8 cellular contexts compared by ENCODE assay signal in the genomic region with DNA sequence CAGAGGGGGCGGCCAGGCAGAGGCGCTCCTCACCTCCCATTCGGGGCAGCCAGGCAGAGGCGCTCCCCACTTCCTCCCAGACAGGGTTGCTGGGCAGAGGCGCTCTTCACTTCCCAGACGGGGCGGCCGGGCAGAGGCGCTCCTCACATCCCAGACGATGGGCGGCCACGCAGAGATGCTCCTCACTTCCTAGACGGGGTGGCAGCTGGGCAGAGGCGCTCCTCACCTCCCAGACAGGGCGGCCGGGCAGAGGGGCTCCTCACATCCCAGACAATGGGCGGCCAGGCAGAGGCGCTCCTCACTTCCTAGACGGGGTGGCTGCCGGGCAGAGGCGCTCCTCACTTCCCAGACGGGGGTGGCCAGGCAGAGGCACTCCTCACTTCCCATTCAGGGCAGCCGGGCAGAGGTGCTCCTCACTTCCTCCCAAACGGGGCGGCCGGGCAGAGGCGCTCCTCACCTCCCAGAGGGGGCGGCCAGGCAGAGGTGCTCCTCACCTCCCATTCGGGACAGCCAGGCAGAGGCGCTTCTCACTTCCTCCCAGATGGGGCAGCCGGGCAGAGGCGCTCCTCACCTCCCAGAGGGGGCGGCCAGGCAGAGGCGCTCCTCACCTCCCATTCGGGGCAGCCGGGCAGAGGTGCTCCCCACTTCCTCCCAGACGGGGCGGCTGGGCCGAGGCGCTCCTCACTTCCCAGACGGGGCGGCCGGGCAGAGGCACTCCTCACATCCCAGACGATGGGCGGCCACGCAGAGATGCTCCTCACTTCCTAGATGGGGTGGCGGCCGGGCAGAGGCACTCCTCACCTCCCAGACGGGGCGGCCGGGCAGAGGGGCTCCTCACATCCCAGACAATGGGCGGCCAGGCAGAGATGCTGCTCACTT.
A peak's percentile ranks its signal among the peaks of the same experiment; 100 is the strongest.
DNase-seq lines count a peak whose midpoint lies in the region; ATAC-seq, FAIRE-seq and TF ChIP-seq lines count a peak whose summit lies in the region.
"Not testable (repeated sequence)": the region's sequence is repeated elsewhere in the genome, so short reads cannot be mapped to it uniquely, and the experiment has no call there.

No MANE protein-coding gene starts in this region.

- H3K9me3 Mint-ChIP-seq in dendritic cell treated with granulocyte-macrophage colony-stimulating factor and Interleukin-4, amounts not matched to agents 40 ng/mL and 50 ng/mL, for 4 days = not testable (repeated sequence)

- peaks cover 30% of the 10 kb centered on the region for H3K9me3 ChIP-seq in BLaER1
- peaks cover 24 to 31% (median 28%) of the 10 kb centered on the region in 11 experiments for H3K9me3 ChIP-seq in BLaER1 treated with 17β-estradiol and CSF1 and Interleukin-3, amounts not matched to agents 10 nM and 100 nM (replicated peaks in 1 of 11)
- not testable (repeated sequence) for H3K9me3 ChIP-seq in RWPE2 (ENCODE audit: severe bottlenecking); right cardiac atrium (ENCODE audit: control insufficient read depth, low read length); kidney (ENCODE audit: control insufficient read depth in 1 of 2, low read length in 2 of 2); neuronal stem cell (replicated peaks in 1 of 2; ENCODE audit: control insufficient read depth in 2 of 2, insufficient read depth in 1 of 2, low read depth in 1 of 2, low read length in 2 of 2)

- H3K23ac ChIP-seq in neuronal stem cell (ENCODE audit: low read depth, low read length, poor library complexity) = not testable (repeated sequence)

- peak overlapping the region; percentile 52 for H3K27ac Mint-ChIP-seq in dendritic cell treated with granulocyte-macrophage colony-stimulating factor and Interleukin-4, amounts not matched to agents 40 ng/mL and 50 ng/mL, for 4 days

- not testable (repeated sequence) for H4K20me1 ChIP-seq in BLaER1; BLaER1 treated with 17β-estradiol and CSF1 and Interleukin-3, amounts not matched to agents 10 nM and 100 nM

- not testable (repeated sequence) for H3K27me3 ChIP-seq in BLaER1; BLaER1 treated with 17β-estradiol and CSF1 and Interleukin-3, amounts not matched to agents 10 nM and 100 nM; RWPE2 (ENCODE audit: insufficient read depth, poor library complexity, severe bottlenecking); right cardiac atrium (ENCODE audit: control insufficient read depth, insufficient read depth); neuronal stem cell (ENCODE audit: control insufficient read depth in 3 of 3, insufficient read depth in 3 of 3, low read depth in 1 of 3, low read length in 3 of 3)

- H3K4me2 ChIP-seq in BLaER1; BLaER1 treated with 17β-estradiol and CSF1 and Interleukin-3, amounts not matched to agents 10 nM and 100 nM; neuronal stem cell (ENCODE audit: insufficient read depth, low read length, poor library complexity, severe bottlenecking): not testable (repeated sequence)

- WGBS in right cardiac atrium = 98% methylated on average over 52 of the region's 52 CpGs
- no CpG with 5 or more reads among the region's 52 CpGs for WGBS in neuronal stem cell (ENCODE audit: extremely low coverage in 2 of 2, insufficient read length in 2 of 2, insufficient replicate concordance in 1 of 2), 2 donors

- not testable (repeated sequence) for H2BK5ac ChIP-seq in neuronal stem cell (ENCODE audit: low read length)

- intact Hi-C loops in dendritic cell treated with granulocyte-macrophage colony-stimulating factor and Interleukin-4, amounts not matched to agents 40 ng/mL and 50 ng/mL, for 4 days (cut with micrococcal nuclease); right cardiac atrium (cut with DNase I); kidney (cut with DNase I): not testable (repeated sequence)

- peak; percentile 51 for DNase-seq in RWPE2 (ENCODE audit: low spot score)
- peak; percentile 14 for DNase-seq in activated gamma-delta T cell (lab: John Stamatoyannopoulos, UW)
- peak in 2 of 3 donors; percentile 42 to 54 for DNase-seq in right cardiac atrium
- DNase-seq in kidney = peak; percentile 67
- DNase-seq in neuronal stem cell (ENCODE audit: low spot score) = not testable (repeated sequence)

- H4K8ac ChIP-seq in neuronal stem cell (ENCODE audit: low read depth, low read length) = not testable (repeated sequence)

- TF ChIP-seq CTCF in RWPE2 (IDR thresholded peaks at IDR 0.05; ENCODE audit: poor library complexity, severe bottlenecking); kidney (IDR thresholded peaks at IDR 0.05; ENCODE audit: borderline replicate concordance, extremely low read depth, insufficient read depth): not testable (repeated sequence)

- not testable (repeated sequence) for H3K18ac ChIP-seq in neuronal stem cell (ENCODE audit: low read length)

- peaks cover 15% of the 10 kb centered on the region for H3K36me3 Mint-ChIP-seq in dendritic cell treated with granulocyte-macrophage colony-stimulating factor and Interleukin-4, amounts not matched to agents 40 ng/mL and 50 ng/mL, for 4 days (ENCODE audit: low read depth)

- not testable (repeated sequence) for H3K27ac ChIP-seq in BLaER1; BLaER1 treated with 17β-estradiol and CSF1 and Interleukin-3, amounts not matched to agents 10 nM and 100 nM; RWPE2 (ENCODE audit: poor library complexity, severe bottlenecking); right cardiac atrium (ENCODE audit: low read length); kidney (ENCODE audit: low read depth in 2 of 2, low read length in 2 of 2); neuronal stem cell (replicated peaks; ENCODE audit: low read length)

- H2AK5ac ChIP-seq in neuronal stem cell (ENCODE audit: low read depth, low read length) = not testable (repeated sequence)

- not testable (repeated sequence) for H2BK12ac ChIP-seq in neuronal stem cell (ENCODE audit: low read length)

- not testable (repeated sequence) for FAIRE-seq in kidney (lab: Jason Lieb, UNC)

- peak overlapping the region; percentile 1 for H3K14ac ChIP-seq in neuronal stem cell (ENCODE audit: low read length)

- peaks cover 25% of the 10 kb centered on the region for H3K4me1 Mint-ChIP-seq in dendritic cell treated with granulocyte-macrophage colony-stimulating factor and Interleukin-4, amounts not matched to agents 40 ng/mL and 50 ng/mL, for 4 days (ENCODE audit: low read depth)

- H3K36me3 ChIP-seq in BLaER1 (peaks cover 22% of the 10 kb centered on the region), RWPE2 (ENCODE audit: low read depth) (peaks cover 11% of the 10 kb centered on the region)
- H3K36me3 ChIP-seq in BLaER1 treated with 17β-estradiol and CSF1 and Interleukin-3, amounts not matched to agents 10 nM and 100 nM = peaks cover 16 to 26% (median 21%) of the 10 kb centered on the region in 11 experiments
- H3K36me3 ChIP-seq in kidney (ENCODE audit: control insufficient read depth in 1 of 2, insufficient read depth in 2 of 2, low read length in 2 of 2); neuronal stem cell (replicated peaks in 1 of 2; ENCODE audit: control insufficient read depth in 2 of 2, insufficient read depth in 2 of 2, low read length in 2 of 2): not testable (repeated sequence)

- not testable (repeated sequence) for H3K4me3 Mint-ChIP-seq in dendritic cell treated with granulocyte-macrophage colony-stimulating factor and Interleukin-4, amounts not matched to agents 40 ng/mL and 50 ng/mL, for 4 days

- not testable (repeated sequence) for H2AFZ ChIP-seq in neuronal stem cell (ENCODE audit: low read length)

- not testable (repeated sequence) for H3K27me3 Mint-ChIP-seq in dendritic cell treated with granulocyte-macrophage colony-stimulating factor and Interleukin-4, amounts not matched to agents 40 ng/mL and 50 ng/mL, for 4 days

- not testable (repeated sequence) for H3K4ac ChIP-seq in neuronal stem cell (ENCODE audit: low read length)

- H3K4me3 ChIP-seq in BLaER1 = peak overlapping the region; percentile 28; the same call in 1 of the 2 replicates
- peak overlapping the region in 6 of 10 experiments; percentile 13 to 38 (median 16); a peak in 6 of 20 replicates for H3K4me3 ChIP-seq in BLaER1 treated with 17β-estradiol and CSF1 and Interleukin-3, amounts not matched to agents 10 nM and 100 nM
- H3K4me3 ChIP-seq in RWPE2 (ENCODE audit: severe bottlenecking); right cardiac atrium (ENCODE audit: low read length); kidney (ENCODE audit: low read length in 2 of 2); neuronal stem cell (ENCODE audit: low read length in 2 of 2): not testable (repeated sequence)

- H2BK15ac ChIP-seq in neuronal stem cell (ENCODE audit: low read length) = not testable (repeated sequence)

- H2BK120ac ChIP-seq in neuronal stem cell (ENCODE audit: low read depth, low read length) = not testable (repeated sequence)

- not testable (repeated sequence) for H3K79me1 ChIP-seq in neuronal stem cell (ENCODE audit: low read depth, low read length)

- not testable (repeated sequence) for H4K91ac ChIP-seq in neuronal stem cell (ENCODE audit: low read depth, low read length, poor library complexity)

- not testable (repeated sequence) for H3K4me1 ChIP-seq in BLaER1; RWPE2 (ENCODE audit: insufficient read depth, poor library complexity, severe bottlenecking); right cardiac atrium (ENCODE audit: control insufficient read depth, insufficient read depth, low read length); kidney (ENCODE audit: control insufficient read depth in 1 of 2, insufficient read depth in 1 of 2, low read depth in 1 of 2, low read length in 2 of 2); neuronal stem cell (ENCODE audit: control insufficient read depth in 2 of 2, insufficient read depth in 1 of 2, low read depth in 1 of 2, low read length in 2 of 2)
- peaks cover 0 to 22% (median 0%) of the 10 kb centered on the region in 10 experiments; a peak in 5 of 20 replicates for H3K4me1 ChIP-seq in BLaER1 treated with 17β-estradiol and CSF1 and Interleukin-3, amounts not matched to agents 10 nM and 100 nM

- ATAC-seq in RWPE2 (ENCODE audit: low read depth); right cardiac atrium: not testable (repeated sequence)

- H3K9ac ChIP-seq in BLaER1; BLaER1 treated with 17β-estradiol and CSF1 and Interleukin-3, amounts not matched to agents 10 nM and 100 nM; kidney (ENCODE audit: low read length in 2 of 2); neuronal stem cell (ENCODE audit: low read depth, low read length, poor library complexity): not testable (repeated sequence)
